In genomic region chr18:56276466-56276865, GRCh38 we compare ENCODE assay signal across 24 cellular contexts.
DNase-seq lines count a peak whose midpoint lies in the region; ATAC-seq and TF ChIP-seq lines count a peak whose summit lies in the region.
"Had no signal": no experiment of that assay in that cellular context is flagged by ENCODE, and none has a peak within 500 bp of the region (broad histone marks: within the 10 kb centered on the region; RNA-seq: fewer than 3 reads in every experiment).

No MANE protein-coding gene starts in this region.

- peaks cover 17 to 34% (median 25%) of the 10 kb centered on the region in 11 experiments for H3K9me3 ChIP-seq in BLaER1 treated with 17β-estradiol and CSF1 and Interleukin-3, amounts not matched to agents 10 nM and 100 nM (replicated peaks in 1 of 11)
- H3K9me3 ChIP-seq: MG63 had no signal

- H3K4me3 ChIP-seq in BLaER1 treated with 17β-estradiol and CSF1 and Interleukin-3, amounts not matched to agents 10 nM and 100 nM: no peak overlapping the region
- H3K4me3 ChIP-seq: MG63, PC-9, SK-N-MC had no signal

- H3K27ac ChIP-seq in BLaER1 treated with 17β-estradiol and CSF1 and Interleukin-3, amounts not matched to agents 10 nM and 100 nM: no peak overlapping the region
- H3K27ac ChIP-seq: C4-2B, PC-9, SK-N-MC had no signal

- peak overlapping the region; percentile 19 for H3K27ac Mint-ChIP-seq in activated B cell treated with CpG ODN at 0.5 μM for 24 hours
- H3K27ac Mint-ChIP-seq in stimulated activated naive B cell treated with anti-CD40 and anti-IgM and Interleukin-4, amounts not matched to agents 10 μg/mL and 1 μg/mL and 100 μg/mL, for 72 hours: peak overlapping the region; percentile 28
- H3K27ac Mint-ChIP-seq: CD8-positive, alpha-beta memory T cell had no signal

- no peak overlapping the region for H3K9ac ChIP-seq in BLaER1 treated with 17β-estradiol and CSF1 and Interleukin-3, amounts not matched to agents 10 nM and 100 nM

- H3K9me3 Mint-ChIP-seq in activated B cell treated with CpG ODN at 0.5 μM for 24 hours: peaks cover 11% of the 10 kb centered on the region
- peaks cover 9 to 11% of the 10 kb centered on the region in 2 donors for H3K9me3 Mint-ChIP-seq in stimulated activated naive B cell treated with anti-CD40 and anti-IgM and Interleukin-4, amounts not matched to agents 10 μg/mL and 1 μg/mL and 100 μg/mL, for 72 hours
- H3K9me3 Mint-ChIP-seq: CD8-positive, alpha-beta memory T cell had no signal

- no peaks in the 10 kb centered on the region for H4K20me1 ChIP-seq in BLaER1 treated with 17β-estradiol and CSF1 and Interleukin-3, amounts not matched to agents 10 nM and 100 nM

- peaks cover 0 to 17% (median 10%) of the 10 kb centered on the region in 10 experiments; a peak in 14 of 20 replicates for H3K4me1 ChIP-seq in BLaER1 treated with 17β-estradiol and CSF1 and Interleukin-3, amounts not matched to agents 10 nM and 100 nM

- intact Hi-C loops in activated B cell treated with CpG ODN at 0.5 μM for 24 hours (cut with micrococcal nuclease): no loop called here

- CTCF ChIA-PET in activated B cell treated with CpG ODN at 0.5 μM for 24 hours (lab: Charles Lee): no interaction called here

- peaks cover 33% of the 10 kb centered on the region for H3K4me1 Mint-ChIP-seq in activated B cell treated with CpG ODN at 0.5 μM for 24 hours
- peaks cover 14 to 25% of the 10 kb centered on the region in 2 donors for H3K4me1 Mint-ChIP-seq in stimulated activated naive B cell treated with anti-CD40 and anti-IgM and Interleukin-4, amounts not matched to agents 10 μg/mL and 1 μg/mL and 100 μg/mL, for 72 hours
- H3K4me1 Mint-ChIP-seq: CD8-positive, alpha-beta memory T cell had no signal

- peak; percentile 49 for ATAC-seq in activated B cell treated with CpG ODN at 0.5 μM for 24 hours (ENCODE audit: low read depth)
- peak; percentile 99 for ATAC-seq in stimulated activated naive B cell treated with anti-CD40 and anti-IgM and Interleukin-4, amounts not matched to agents 10 μg/mL and 1 μg/mL and 100 μg/mL, for 72 hours (replicated peaks)

- no peak overlapping the region for H3K4me3 Mint-ChIP-seq in activated B cell treated with CpG ODN at 0.5 μM for 24 hours
- no peak overlapping the region for H3K4me3 Mint-ChIP-seq in stimulated activated naive B cell treated with anti-CD40 and anti-IgM and Interleukin-4, amounts not matched to agents 10 μg/mL and 1 μg/mL and 100 μg/mL, for 72 hours
- H3K4me3 Mint-ChIP-seq: CD8-positive, alpha-beta memory T cell had no signal

- H3K27me3 Mint-ChIP-seq in activated B cell treated with CpG ODN at 0.5 μM for 24 hours: no peaks in the 10 kb centered on the region
- no peaks in the 10 kb centered on the region for H3K27me3 Mint-ChIP-seq in stimulated activated naive B cell treated with anti-CD40 and anti-IgM and Interleukin-4, amounts not matched to agents 10 μg/mL and 1 μg/mL and 100 μg/mL, for 72 hours
- H3K27me3 Mint-ChIP-seq: CD8-positive, alpha-beta memory T cell had no signal

- H3K36me3 ChIP-seq in BLaER1 treated with 17β-estradiol and CSF1 and Interleukin-3, amounts not matched to agents 10 nM and 100 nM: no peaks in the 10 kb centered on the region
- H3K36me3 ChIP-seq: MG63 had no signal

- H3K27me3 ChIP-seq in BLaER1 treated with 17β-estradiol and CSF1 and Interleukin-3, amounts not matched to agents 10 nM and 100 nM: no peaks in the 10 kb centered on the region
- H3K27me3 ChIP-seq: MG63 had no signal

- DNase-seq in M059J (ENCODE audit: low read depth) (peak; percentile 24), activated B cell treated with CpG ODN at 0.5 μM for 24 hours (no peak), NCI-H2196 treated with DMSO at 0.1 percent for 48 hours (lab: John Stamatoyannopoulos, UW; ENCODE audit: unreplicated experiment) (no peak), GM19238 (ENCODE audit: insufficient read length, low spot score) (no peak), SHP77 (lab: John Stamatoyannopoulos, UW) (no peak)
- peak; percentile 18 for DNase-seq in stimulated activated naive B cell treated with anti-CD40 and anti-IgM and Interleukin-4, amounts not matched to agents 10 μg/mL and 1 μg/mL and 100 μg/mL, for 72 hours
- DNase-seq: Calu3; CD8-positive, alpha-beta memory T cell; GDM1; Kasumi-1; MG63; NCI-H1417 treated with DMSO at 0.1 percent for 48 hours; NCI-H187 treated with DMSO at 0.1 percent for 48 hours; NCI-H2107; NCI-H510A treated with DMSO at 0.1 percent for 48 hours; NCI-H748 treated with DMSO at 0.1 percent for 48 hours; PC-9; RPMI8226; SHP77 treated with DMSO at 0.1 percent for 48 hours; SW 1271; T-helper 2 cell had no signal

- peaks cover 1% of the 10 kb centered on the region for H3K36me3 Mint-ChIP-seq in activated B cell treated with CpG ODN at 0.5 μM for 24 hours (ENCODE audit: low read depth)
- H3K36me3 Mint-ChIP-seq in stimulated activated naive B cell treated with anti-CD40 and anti-IgM and Interleukin-4, amounts not matched to agents 10 μg/mL and 1 μg/mL and 100 μg/mL, for 72 hours: peaks cover 4% of the 10 kb centered on the region in 2 donors
- H3K36me3 Mint-ChIP-seq: CD8-positive, alpha-beta memory T cell had no signal

- peak overlapping the region in 9 of 11 experiments; percentile 15 to 58 (median 30); a peak in 14 of 22 replicates for H3K4me2 ChIP-seq in BLaER1 treated with 17β-estradiol and CSF1 and Interleukin-3, amounts not matched to agents 10 nM and 100 nM
- H3K4me2 ChIP-seq: PC-9 had no signal

- POLR2A ChIA-PET in activated B cell treated with CpG ODN at 0.5 μM for 24 hours (lab: Charles Lee): no interaction called here

- TF ChIP-seq CTCF in activated B cell treated with CpG ODN at 0.5 μM for 24 hours (IDR thresholded peaks at IDR 0.05): no peak

Comparison
In these comparisons a context has a peak if more than half of its experiments do, and no peak if none do; other contexts are left out.
1. DNase-seq: peak in M059J (single experiment) and stimulated activated naive B cell treated with anti-CD40 and anti-IgM and Interleukin-4, amounts not matched to agents 10 μg/mL and 1 μg/mL and 100 μg/mL, for 72 hours (single experiment); none in activated B cell treated with CpG ODN at 0.5 μM for 24 hours (single experiment), NCI-H2196 treated with DMSO at 0.1 percent for 48 hours (single experiment), GM19238 (single experiment) and SHP77 (0 of 2).